ENCODE assay signal across 13 cellular contexts in the genomic region with DNA sequence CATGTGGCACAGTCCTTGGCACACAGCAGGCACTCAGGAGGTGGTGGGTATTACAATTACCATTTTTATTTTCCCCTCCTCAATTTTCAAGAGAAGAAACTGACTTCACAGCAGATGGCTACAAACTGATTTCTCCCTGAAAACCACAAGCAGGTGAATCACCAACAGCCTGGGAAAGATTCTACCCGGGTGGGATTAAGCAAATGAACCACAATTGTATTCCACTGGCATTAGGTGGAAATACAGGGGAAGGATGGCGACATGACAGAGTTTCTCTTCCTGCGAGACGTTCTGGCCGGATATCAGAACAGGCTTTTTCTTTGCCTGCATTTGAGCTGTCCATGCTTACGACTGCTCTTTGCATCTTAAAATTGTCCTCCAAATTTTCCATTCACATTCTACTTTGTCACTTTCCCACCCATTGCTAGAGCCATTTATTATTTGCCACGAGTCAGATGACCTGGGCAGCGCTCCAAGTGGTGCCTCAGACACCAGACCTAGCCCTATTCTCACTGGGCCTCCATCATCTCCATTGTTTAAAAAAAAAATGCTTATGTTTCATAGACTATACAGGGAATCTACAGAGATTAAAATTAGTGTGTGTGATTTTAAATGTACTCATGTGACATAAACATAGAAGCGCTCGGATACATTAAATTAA. TPM values are rescaled to one million over a fixed set of nuclear protein-coding genes. Genes with fewer than 3 reads are reported as not detected.
A peak's percentile ranks its signal among the peaks of the same experiment; 100 is the strongest.
DNase-seq lines count a peak whose midpoint lies in the region; ATAC-seq, FAIRE-seq and TF ChIP-seq lines count a peak whose summit lies in the region.
"Had no signal": no experiment of that assay in that cellular context is flagged by ENCODE, and none has a peak within 500 bp of the region (broad histone marks: within the 10 kb centered on the region; RNA-seq: fewer than 3 reads in every experiment).

No MANE protein-coding gene starts in this region.

- H3K79me2 ChIP-seq in GM23248 (ENCODE audit: insufficient read depth): no peaks in the 10 kb centered on the region; the same call in 1 of the 2 replicates

- H3K27me3 ChIP-seq in GM23248 (replicated peaks; ENCODE audit: insufficient read depth) (no peaks in the 10 kb centered on the region), left lung (peaks cover 0 to 10% of the 10 kb centered on the region in 2 donors)
- H3K27me3 ChIP-seq: right atrium auricular region had no signal

- no peaks in the 10 kb centered on the region; the same call in 1 of the 2 replicates for H3F3A ChIP-seq in GM23248 (ENCODE audit: insufficient read depth)

- 76% methylated on average over 10 of the region's 10 CpGs for WGBS in A549 (ENCODE audit: missing lambda C conversion rate)
- 64 to 71% methylated on average over 10 of the region's 10 CpGs for WGBS in GM23248 (ENCODE audit: low coverage in 1 of 2, low lambda C conversion rate in 2 of 2, missing lambda C conversion rate in 2 of 2), 2 experiments

- CTCF ChIA-PET in A549 (lab: Yijun Ruan, JAX): interaction anchor here (1.2 to 2.3 kb wide), 4 partner anchors 11 to 47 kb away, joined by 4 to 16 read pairs (median 4); partner anchors contain the start of genes SSBP1 and WEE2
- CTCF ChIA-PET in T-cell (lab: Charles Lee): interaction anchor here in 1 of 2 donors (1.6 kb wide), 1 partner anchor 40 kb away, joined by 3 read pairs; the partner anchor contains the start of gene SSBP1

- peaks cover 77 to 84% (median 79%) of the 10 kb centered on the region in 3 donors for H3K4me1 Mint-ChIP-seq in T-cell

- H3K9ac ChIP-seq in GM23248: no peak overlapping the region
- H3K9ac ChIP-seq: KMS-11 had no signal

- H2AFZ ChIP-seq in GM23248: no peak overlapping the region

- no peaks in the 10 kb centered on the region for H3K27me3 Mint-ChIP-seq in T-cell

- H3K4me3 Mint-ChIP-seq in T-cell: no peak overlapping the region

- DNase-seq in A549 (ENCODE audit: low read depth in 1 of 2, low spot score in 1 of 2) (no peak), GM23248 (peak; percentile 49), T1000 (lab: John Stamatoyannopoulos, UW) (peak; percentile 36), glomerular visceral epithelial cell (ENCODE audit: extremely low spot score) (peak; percentile 86), NCI-H748 treated with DMSO at 0.1 percent for 48 hours (lab: John Stamatoyannopoulos, UW) (no peak), T-cell (no peak), left lung (no peak)
- DNase-seq: activated CD8-positive, alpha-beta memory T cell treated with anti-CD3 and anti-CD28 coated beads, Interleukin-2, amount 50 U/mL, for 4 hours; CD8-positive, alpha-beta memory T cell; foreskin melanocyte had no signal

- H3K27ac ChIP-seq in A549 (peak overlapping the region; percentile 58 to 71; a peak in 2 of 6 replicates), GM23248 (no peak overlapping the region), left lung (no peak overlapping the region)
- H3K27ac ChIP-seq: KMS-11, right atrium auricular region had no signal

- ATAC-seq in A549: no peak
- ATAC-seq in T-cell (replicated peaks in 1 of 4): no peak
- ATAC-seq in left lung: no peak
- no peak for ATAC-seq in GM21447 (IDR thresholded peaks at IDR 0.05; ENCODE audit: unreplicated experiment)

- H3K9me3 Mint-ChIP-seq in T-cell: no peaks in the 10 kb centered on the region
- H3K9me3 Mint-ChIP-seq: CD8-positive, alpha-beta memory T cell had no signal

- no peaks in the 10 kb centered on the region for H3K9me3 ChIP-seq in A549
- no peaks in the 10 kb centered on the region for H3K9me3 ChIP-seq in GM23248 (ENCODE audit: low read depth)
- H3K9me3 ChIP-seq in left lung: no peaks in the 10 kb centered on the region
- H3K9me3 ChIP-seq: right atrium auricular region had no signal

- TF ChIP-seq CTCF in A549 (IDR thresholded peaks at IDR 0.05) (no peak), left lung (IDR thresholded peaks at IDR 0.05) (no peak)

- peaks cover 64% of the 10 kb centered on the region for H3K4me1 ChIP-seq in A549
- no peaks in the 10 kb centered on the region for H3K4me1 ChIP-seq in GM23248 (ENCODE audit: insufficient read depth)
- H3K4me1 ChIP-seq in left lung: peaks cover 0 to 54% of the 10 kb centered on the region in 2 donors

- no peaks in the 10 kb centered on the region for H3K9me2 ChIP-seq in GM23248 (ENCODE audit: insufficient read depth)

- TF ChIP-seq POLR2A in A549 (IDR thresholded peaks at IDR 0.05; ENCODE audit: low read length): no peak

- H4K20me1 ChIP-seq in GM23248 (ENCODE audit: insufficient read depth): no peaks in the 10 kb centered on the region

- H3K36me3 ChIP-seq in GM23248 (ENCODE audit: low read depth): no peaks in the 10 kb centered on the region
- no peaks in the 10 kb centered on the region for H3K36me3 ChIP-seq in left lung
- H3K36me3 ChIP-seq: right atrium auricular region had no signal

- H3K27ac Mint-ChIP-seq in T-cell: no peak overlapping the region

- intact Hi-C loops in left lung (cut with DNase I): no loop called here

- FAIRE-seq in A549 (lab: Jason Lieb, UNC): no peak

- no peak for TF ChIP-seq RAD21 in A549 (conservative IDR thresholded peaks at IDR 0.05 in 1 of 2, IDR thresholded peaks at IDR 0.05 in 1 of 2)

- POLR2A ChIA-PET in A549 (lab: Yijun Ruan, JAX): no interaction called here
- POLR2A ChIA-PET in T-cell (lab: Charles Lee): no interaction called here

- no peak overlapping the region for H3K4me3 ChIP-seq in A549
- H3K4me3 ChIP-seq in GM23248: no peak overlapping the region
- no peak overlapping the region for H3K4me3 ChIP-seq in left lung
- H3K4me3 ChIP-seq: right atrium auricular region had no signal

- peaks cover 14% of the 10 kb centered on the region for H3K36me3 Mint-ChIP-seq in T-cell

- H3K4me2 ChIP-seq in A549 (peak overlapping the region; percentile 62), GM23248 (ENCODE audit: unreplicated experiment) (no peak overlapping the region)
- H3K4me2 ChIP-seq: KMS-11 had no signal

- no peak for TF ChIP-seq EP300 in A549 (IDR thresholded peaks at IDR 0.05)

- in situ Hi-C loops in GM23248 (cut with MboI): no loop called here

TF ChIP-seq in A549, 52 proteins besides CTCF, POLR2A, EP300 and RAD21:
- no peak for TF ChIP-seq EHF (CRISPR knock-in tag; IDR thresholded peaks at IDR 0.05)
- TF ChIP-seq, protein P1, sequence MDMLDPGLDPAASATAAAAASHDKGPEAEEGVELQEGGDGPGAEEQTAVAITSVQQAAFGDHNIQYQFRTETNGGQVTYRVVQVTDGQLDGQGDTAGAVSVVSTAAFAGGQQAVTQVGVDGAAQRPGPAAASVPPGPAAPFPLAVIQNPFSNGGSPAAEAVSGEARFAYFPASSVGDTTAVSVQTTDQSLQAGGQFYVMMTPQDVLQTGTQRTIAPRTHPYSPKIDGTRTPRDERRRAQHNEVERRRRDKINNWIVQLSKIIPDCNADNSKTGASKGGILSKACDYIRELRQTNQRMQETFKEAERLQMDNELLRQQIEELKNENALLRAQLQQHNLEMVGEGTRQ (IDR thresholded peaks at IDR 0.05): no peak
- TF ChIP-seq, protein P2, sequence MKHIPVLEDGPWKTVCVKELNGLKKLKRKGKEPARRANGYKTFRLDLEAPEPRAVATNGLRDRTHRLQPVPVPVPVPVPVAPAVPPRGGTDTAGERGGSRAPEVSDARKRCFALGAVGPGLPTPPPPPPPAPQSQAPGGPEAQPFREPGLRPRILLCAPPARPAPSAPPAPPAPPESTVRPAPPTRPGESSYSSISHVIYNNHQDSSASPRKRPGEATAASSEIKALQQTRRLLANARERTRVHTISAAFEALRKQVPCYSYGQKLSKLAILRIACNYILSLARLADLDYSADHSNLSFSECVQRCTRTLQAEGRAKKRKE (CRISPR knock-in tag; IDR thresholded peaks at IDR 0.05; ENCODE audit: low read depth): no peak
- no peak for TF ChIP-seq CHD2 (IDR thresholded peaks at IDR 0.05; ENCODE audit: low read length, partially characterized antibody)
- no peak for TF ChIP-seq KDM5A (IDR thresholded peaks at IDR 0.05)
- TF ChIP-seq, protein P3, sequence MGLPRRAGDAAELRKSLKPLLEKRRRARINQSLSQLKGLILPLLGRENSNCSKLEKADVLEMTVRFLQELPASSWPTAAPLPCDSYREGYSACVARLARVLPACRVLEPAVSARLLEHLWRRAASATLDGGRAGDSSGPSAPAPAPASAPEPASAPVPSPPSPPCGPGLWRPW (IDR thresholded peaks at IDR 0.05): no peak

RNA-seq across cellular contexts. Expression of gene DENND11, which starts 4.6 kb away (rescaled TPM):
- polyA plus RNA-seq in A549 (2011; rRNA removed) (11.5 and 16.5 TPM in 2 replicates), A549 (2017; fragmentation: RNase III; extraction: RNeasy Plus Mini Kit Qiagen cat#74134 plus additional on column Dnase treatment) (7.1 to 7.6 TPM (median 7.5 TPM) in 3 replicates), GM23248 (2016; fragmentation: Nextera tagmentation; extraction: Ambion mirVana) (0.43 and 0.49 TPM in 2 replicates)
- 2.9 and 3.3 TPM in 2 replicates for polyA plus RNA-seq in A549 (2012; cell fraction: cytosol; rRNA removed)
- polyA plus RNA-seq in A549 (2012; cell fraction: nucleus; rRNA removed): 5.8 and 9.6 TPM in 2 replicates
- polyA minus RNA-seq in A549 (2011; rRNA and poly(A)+ RNA removed): 14.3 and 20.5 TPM in 2 replicates
- total RNA-seq in GM23248 (2014; rRNA removed; shearing (Covaris generic)): 3.0 and 7.8 TPM in 2 replicates
- total RNA-seq in T-cell (10 to 100 TPM; 46.7 to 55.7 (median 54.8) TPM), left lung (10 to 100 TPM; 20.4 to 28.9 TPM)

RNA-seq across cellular contexts. Expression of gene WEE2, which starts 10.8 kb away (rescaled TPM):
- polyA plus RNA-seq in A549 (2011; rRNA removed) (not detected in 2 replicates), A549 (2017; fragmentation: RNase III; extraction: RNeasy Plus Mini Kit Qiagen cat#74134 plus additional on column Dnase treatment) (not detected in 3 replicates), GM23248 (2016; fragmentation: Nextera tagmentation; extraction: Ambion mirVana) (not detected in 2 replicates)
- polyA plus RNA-seq in A549 (2012; cell fraction: cytosol; rRNA removed): not detected in 2 replicates
- polyA plus RNA-seq in A549 (2012; cell fraction: nucleus; rRNA removed): not detected in 2 replicates
- polyA minus RNA-seq in A549 (2011; rRNA and poly(A)+ RNA removed): 0.41 TPM in 1 of 2 replicates, not detected in the other
- total RNA-seq in GM23248 (2014; rRNA removed; shearing (Covaris generic)): not detected in 2 replicates
- total RNA-seq in T-cell (not detected), left lung (not detected)
- total RNA-seq: CD8-positive, alpha-beta memory T cell; right atrium auricular region had no signal
- polyA plus RNA-seq: CD8-positive, alpha-beta memory T cell had no signal

RNA-seq across cellular contexts. Expression of gene SSBP1, which starts 40.8 kb away (rescaled TPM):
- polyA plus RNA-seq in A549 (2011; rRNA removed) (237 and 368 TPM in 2 replicates), A549 (2017; fragmentation: RNase III; extraction: RNeasy Plus Mini Kit Qiagen cat#74134 plus additional on column Dnase treatment) (430 to 464 TPM (median 453 TPM) in 3 replicates), GM23248 (2016; fragmentation: Nextera tagmentation; extraction: Ambion mirVana) (267 and 278 TPM in 2 replicates)
- 118 and 164 TPM in 2 replicates for polyA plus RNA-seq in A549 (2012; cell fraction: cytosol; rRNA removed)
- polyA plus RNA-seq in A549 (2012; cell fraction: nucleus; rRNA removed): 42.8 and 64.9 TPM in 2 replicates
- 45.7 and 51.1 TPM in 2 replicates for polyA minus RNA-seq in A549 (2011; rRNA and poly(A)+ RNA removed)
- 76.8 and 113 TPM in 2 replicates for total RNA-seq in GM23248 (2014; rRNA removed; shearing (Covaris generic))
- total RNA-seq in T-cell (100 to 1,000 TPM in 1 of 5 donors, 10 to 100 TPM in 4; 88.1 to 116 (median 91.1) TPM), left lung (10 to 100 TPM; 71.6 to 96.2 TPM)

Comparison
In these comparisons a context has a peak if more than half of its experiments do, and no peak if none do; other contexts are left out.
1. DNase-seq: peak in GM23248 (single experiment), T1000 (single experiment) and glomerular visceral epithelial cell (single experiment); none in A549 (0 of 2), NCI-H748 treated with DMSO at 0.1 percent for 48 hours (single experiment), T-cell (0 of 34) and left lung (0 of 2).
2. H3K27ac ChIP-seq: peak in A549 (2 of 2); none in GM23248 (single experiment) and left lung (0 of 2).